Comparison of ENCODE assay signal across 21 cellular contexts in genomic region chr17:76966486-76967181, GRCh38.
"Had no signal": no experiment of that assay in that cellular context is flagged by ENCODE, and none has a peak within 500 bp of the region (broad histone marks: within the 10 kb centered on the region; RNA-seq: fewer than 3 reads in every experiment).

No MANE protein-coding gene starts in this region.

- H3K4me3 ChIP-seq: cardiac muscle cell, left lung, spleen, thoracic aorta had no signal

- H3K27ac Mint-ChIP-seq: activated naive CD4-positive, alpha-beta T cell treated with anti-CD3 and anti-CD28 coated beads, Interleukin-2, amount 10 ng/mL, durations not matched to agents 7 days and 5 days; activated naive CD8-positive, alpha-beta T cell treated with anti-CD3 and anti-CD28 coated beads, Interleukin-2, amount 50 U/mL, for 24 hours; mesothelial cell of epicardium; progenitor cell of endocrine pancreas; type B pancreatic cell had no signal

- H3K4me3 Mint-ChIP-seq: activated naive CD4-positive, alpha-beta T cell treated with anti-CD3 and anti-CD28 coated beads, Interleukin-2, amount 10 ng/mL, durations not matched to agents 7 days and 5 days; activated naive CD8-positive, alpha-beta T cell treated with anti-CD3 and anti-CD28 coated beads, Interleukin-2, amount 50 U/mL, for 24 hours; activated T-cell treated with anti-CD3 and anti-CD28 coated beads, Interleukin-2, amount 50 U/mL, for 4 hours; mesothelial cell of epicardium; type B pancreatic cell had no signal

- H3K27me3 ChIP-seq: cardiac muscle cell had no signal

- H3K36me3 Mint-ChIP-seq: activated naive CD4-positive, alpha-beta T cell treated with anti-CD3 and anti-CD28 coated beads, Interleukin-2, amount 10 ng/mL, durations not matched to agents 7 days and 5 days; mesothelial cell of epicardium; naive thymus-derived CD8-positive, alpha-beta T cell; type B pancreatic cell had no signal

- DNase-seq: activated CD8-positive, alpha-beta memory T cell treated with anti-CD3 and anti-CD28 coated beads, Interleukin-2, amount 50 U/mL, for 48 hours; activated effector memory CD4-positive, alpha-beta T cell treated with anti-CD3 and anti-CD28 coated beads, Interleukin-2, amount 50 U/mL, for 16 hours; activated naive CD4-positive, alpha-beta T cell treated with anti-CD3 and anti-CD28 coated beads, Interleukin-2, amount 10 ng/mL, durations not matched to agents 7 days and 5 days; activated naive CD8-positive, alpha-beta T cell treated with anti-CD3 and anti-CD28 coated beads, Interleukin-2, amount 50 U/mL, for 24 hours; activated T-cell treated with anti-CD3 and anti-CD28 coated beads, Interleukin-2, amount 50 U/mL, for 4 hours; effector CD4-positive, alpha-beta T cell; erythroblast; foreskin fibroblast; kidney glomerular epithelial cell; left lung; naive thymus-derived CD8-positive, alpha-beta T cell; retina; spleen; stimulated activated CD4-positive, alpha-beta T cell treated with anti-CD3 and anti-CD28 coated beads, Interleukin-4, amount 100 ng/mL, for 1 hour; stimulated activated naive CD4-positive, alpha-beta T cell treated with Interleukin-2 at 50 U/mL for 16 hours; T-cell had no signal

- H3K27ac ChIP-seq: cardiac muscle cell, left lung, spleen, thoracic aorta had no signal

- H3K36me3 ChIP-seq: cardiac muscle cell, left lung, spleen, thoracic aorta had no signal

- ATAC-seq: activated naive CD8-positive, alpha-beta T cell treated with anti-CD3 and anti-CD28 coated beads, Interleukin-2, amount 50 U/mL, for 24 hours; activated T-cell treated with anti-CD3 and anti-CD28 coated beads, Interleukin-2, amount 50 U/mL, for 4 hours; left lung; naive thymus-derived CD8-positive, alpha-beta T cell; T-cell had no signal

- H3K9me3 ChIP-seq: left lung, spleen, thoracic aorta had no signal

- H3K9me3 Mint-ChIP-seq: activated naive CD4-positive, alpha-beta T cell treated with anti-CD3 and anti-CD28 coated beads, Interleukin-2, amount 10 ng/mL, durations not matched to agents 7 days and 5 days; activated naive CD8-positive, alpha-beta T cell treated with anti-CD3 and anti-CD28 coated beads, Interleukin-2, amount 50 U/mL, for 24 hours; activated T-cell treated with anti-CD3 and anti-CD28 coated beads, Interleukin-2, amount 50 U/mL, for 4 hours; mesothelial cell of epicardium; naive thymus-derived CD8-positive, alpha-beta T cell; T-cell; type B pancreatic cell had no signal
